Comparison of ENCODE assay signal across 23 cellular contexts in genomic region chr7:146242661-146243060, GRCh38.
"Had no signal": no experiment of that assay in that cellular context is flagged by ENCODE, and none has a peak within 500 bp of the region (broad histone marks: within the 10 kb centered on the region; RNA-seq: fewer than 3 reads in every experiment).

No MANE protein-coding gene starts in this region.

- H3K36me3 ChIP-seq: ovary, spleen, tibial artery had no signal

- H3K27me3 ChIP-seq: ovary, spleen, testis had no signal

- H3K9me3 ChIP-seq: ovary, psoas muscle, spleen, testis, tibial artery had no signal

- H3K27me3 Mint-ChIP-seq: effector memory CD8-positive, alpha-beta T cell; stimulated activated memory B cell treated with anti-CD40 and anti-IgM and Interleukin-4, amounts not matched to agents 10 μg/mL and 1 μg/mL and 100 μg/mL, for 72 hours had no signal

- H3K4me3 ChIP-seq: coronary artery, lung, ovary, psoas muscle, skin epidermis, spleen, testis, tibial artery had no signal

- DNase-seq: dermis blood vessel endothelial cell; effector memory CD8-positive, alpha-beta T cell; head of caudate nucleus; natural killer cell; occipital lobe; ovary; posterior cingulate gyrus; psoas muscle; right cardiac atrium; spleen; stimulated activated CD4-positive, alpha-beta T cell treated with anti-CD3 and anti-CD28 coated beads, Interleukin-4, amount 100 ng/mL, for 4 hours; stimulated activated naive CD8-positive, alpha-beta T cell treated with anti-CD3 and anti-CD28 coated beads, Interleukin-15, Interleukin-2, amounts not matched to agents 100 U/mL and 50 U/mL, for 24 hours; substantia nigra; testis; tibial artery had no signal

- H3K4me1 Mint-ChIP-seq: memory B cell; natural killer cell; stimulated activated memory B cell treated with anti-CD40 and anti-IgM and Interleukin-4, amounts not matched to agents 10 μg/mL and 1 μg/mL and 100 μg/mL, for 72 hours had no signal

- H3K4me3 Mint-ChIP-seq: effector memory CD8-positive, alpha-beta T cell; memory B cell; natural killer cell; stimulated activated memory B cell treated with anti-CD40 and anti-IgM and Interleukin-4, amounts not matched to agents 10 μg/mL and 1 μg/mL and 100 μg/mL, for 72 hours; type B pancreatic cell had no signal

- H3K4me1 ChIP-seq: psoas muscle, spleen, testis, tibial artery had no signal

- H3K27ac Mint-ChIP-seq: effector memory CD8-positive, alpha-beta T cell; memory B cell; natural killer cell; stimulated activated memory B cell treated with anti-CD40 and anti-IgM and Interleukin-4, amounts not matched to agents 10 μg/mL and 1 μg/mL and 100 μg/mL, for 72 hours; type B pancreatic cell had no signal

- H3K27ac ChIP-seq: coronary artery, ovary, psoas muscle, skin epidermis, spleen, testis, tibial artery had no signal

- FAIRE-seq: keratinocyte had no signal

- ATAC-seq: effector memory CD8-positive, alpha-beta T cell; left lobe of liver; natural killer cell; psoas muscle; right cardiac atrium; stimulated activated memory B cell treated with anti-CD40 and anti-IgM and Interleukin-4, amounts not matched to agents 10 μg/mL and 1 μg/mL and 100 μg/mL, for 72 hours; stimulated activated naive CD8-positive, alpha-beta T cell treated with anti-CD3 and anti-CD28 coated beads, Interleukin-15, Interleukin-2, amounts not matched to agents 100 U/mL and 50 U/mL, for 24 hours had no signal

- H3K9me3 Mint-ChIP-seq: type B pancreatic cell had no signal

- H3K36me3 Mint-ChIP-seq: stimulated activated memory B cell treated with anti-CD40 and anti-IgM and Interleukin-4, amounts not matched to agents 10 μg/mL and 1 μg/mL and 100 μg/mL, for 72 hours; type B pancreatic cell had no signal
